In genomic region chr17:43459878-43460277, GRCh38 we compare ENCODE assay signal across 4 cellular contexts. TPM values are rescaled to one million over a fixed set of nuclear protein-coding genes. Genes with fewer than 3 reads are reported as not detected.
DNase-seq lines count a peak whose midpoint lies in the region; TF ChIP-seq lines count a peak whose summit lies in the region.
"Not testable (repeated sequence)": the region's sequence is repeated elsewhere in the genome, so short reads cannot be mapped to it uniquely, and the experiment has no call there.

No MANE protein-coding gene starts in this region.

- intact Hi-C loops in dendritic cell treated with granulocyte-macrophage colony-stimulating factor and Interleukin-4, amounts not matched to agents 40 ng/mL and 50 ng/mL, for 4 days (cut with micrococcal nuclease): not testable (repeated sequence)

- H4K20me1 ChIP-seq in Karpas-422 (ENCODE audit: insufficient read depth, low read depth, low read length): not testable (repeated sequence)

- H3K9ac ChIP-seq in Karpas-422 (ENCODE audit: low read length): not testable (repeated sequence)

- H3K4me3 Mint-ChIP-seq in dendritic cell treated with granulocyte-macrophage colony-stimulating factor and Interleukin-4, amounts not matched to agents 40 ng/mL and 50 ng/mL, for 4 days: not testable (repeated sequence)

- H3K9me3 Mint-ChIP-seq in dendritic cell treated with granulocyte-macrophage colony-stimulating factor and Interleukin-4, amounts not matched to agents 40 ng/mL and 50 ng/mL, for 4 days: not testable (repeated sequence)

- H3K79me2 ChIP-seq in Karpas-422 (ENCODE audit: low read length): not testable (repeated sequence)

- DNase-seq in Karpas-422: peak; percentile 27
- not testable (repeated sequence) for DNase-seq in RWPE1 (ENCODE audit: low spot score)
- DNase-seq in myocyte (ENCODE audit: low read depth): peak; percentile 59

- not testable (repeated sequence) for TF ChIP-seq CTCF in RWPE1 (conservative IDR thresholded peaks at IDR 0.05; ENCODE audit: low read depth)

- H3K27ac ChIP-seq in Karpas-422 (ENCODE audit: low read length): not testable (repeated sequence)
- H3K27ac ChIP-seq in RWPE1: peak overlapping the region; percentile 36; the same call in 1 of the 2 replicates

- POLR2A ChIA-PET in RWPE1 (lab: Yijun Ruan, JAX; ENCODE audit: low non-redundant PET): not testable (repeated sequence)

- H3K4me1 Mint-ChIP-seq in dendritic cell treated with granulocyte-macrophage colony-stimulating factor and Interleukin-4, amounts not matched to agents 40 ng/mL and 50 ng/mL, for 4 days (ENCODE audit: low read depth): peaks cover 66% of the 10 kb centered on the region

- H3K4me3 ChIP-seq in Karpas-422 (ENCODE audit: low read length): not testable (repeated sequence)

- H2AFZ ChIP-seq in Karpas-422 (ENCODE audit: low read length): not testable (repeated sequence)

- not testable (repeated sequence) for H3K4me1 ChIP-seq in Karpas-422 (ENCODE audit: low read length)

- H3K27ac Mint-ChIP-seq in dendritic cell treated with granulocyte-macrophage colony-stimulating factor and Interleukin-4, amounts not matched to agents 40 ng/mL and 50 ng/mL, for 4 days: peak overlapping the region; percentile 3

- H3K36me3 ChIP-seq in Karpas-422 (ENCODE audit: insufficient read depth, low read length): not testable (repeated sequence)

- CTCF ChIA-PET in RWPE1 (lab: Yijun Ruan, JAX): interaction anchor here (0.6 kb wide), 1 partner anchor 41 kb away, joined by 3 read pairs; no protein-coding TSS in a partner anchor

- not testable (repeated sequence) for H3K9me3 ChIP-seq in Karpas-422 (ENCODE audit: low read length)

- H3K4me2 ChIP-seq in Karpas-422 (ENCODE audit: low read depth, low read length, poor library complexity, severe bottlenecking): not testable (repeated sequence)

- not testable (repeated sequence) for H3K27me3 ChIP-seq in Karpas-422 (ENCODE audit: low read length)

- not testable (repeated sequence) for H3K9me2 ChIP-seq in Karpas-422 (replicated peaks; ENCODE audit: insufficient read depth, low read length)

- not testable (repeated sequence) for H3K36me3 Mint-ChIP-seq in dendritic cell treated with granulocyte-macrophage colony-stimulating factor and Interleukin-4, amounts not matched to agents 40 ng/mL and 50 ng/mL, for 4 days (ENCODE audit: low read depth)

- H3K27me3 Mint-ChIP-seq in dendritic cell treated with granulocyte-macrophage colony-stimulating factor and Interleukin-4, amounts not matched to agents 40 ng/mL and 50 ng/mL, for 4 days: peaks cover 15% of the 10 kb centered on the region

RNA-seq across cellular contexts. Expression of gene DHX8, which starts 23.9 kb away (rescaled TPM):
- 23.7 and 34.9 TPM in 2 replicates for total RNA-seq in Karpas-422 (2014; rRNA removed; shearing (Covaris generic); ENCODE audit: low replicate concordance)
- total RNA-seq in myocyte: 33.3 and 39.3 TPM in 2 replicates
- 30.5 TPM for polyA plus RNA-seq in myocyte (2012)
